ENCODE assay signal across 1 cellular context in the genomic region with DNA sequence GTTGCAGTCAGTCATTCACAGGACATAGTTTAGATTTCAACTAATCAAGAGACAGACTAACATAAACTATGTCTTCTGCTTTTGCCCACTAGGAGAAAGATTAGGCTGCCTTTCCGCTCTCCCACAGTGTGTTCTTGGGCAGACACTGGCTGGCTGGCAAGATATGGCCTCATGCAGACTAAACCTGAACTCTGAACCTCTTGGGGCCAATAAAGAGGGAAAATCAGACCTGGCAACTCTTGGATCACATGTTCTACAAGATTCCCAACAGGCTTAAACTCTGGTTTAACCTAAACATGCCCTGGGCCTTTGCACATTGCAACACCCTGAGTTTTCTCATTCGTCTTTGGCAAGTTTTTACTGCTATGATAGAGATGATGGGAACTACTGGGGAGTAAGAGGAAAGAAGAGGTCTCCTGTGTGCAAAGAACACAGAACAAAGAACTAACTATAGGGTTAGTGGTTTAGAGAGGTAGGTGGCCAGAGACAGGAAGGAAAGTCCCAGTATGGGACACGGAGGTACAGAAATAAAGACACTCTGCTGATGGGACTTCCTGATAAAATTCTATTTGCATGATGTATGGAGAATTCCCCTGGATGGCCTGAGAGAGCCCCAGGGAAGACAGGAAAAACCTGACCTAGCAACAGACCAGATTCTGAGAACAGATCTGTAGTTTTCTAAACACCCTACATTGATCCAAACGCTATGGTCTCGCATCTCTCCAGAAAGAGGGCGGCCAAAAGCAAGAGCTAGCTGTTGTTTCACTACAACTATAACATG.
TF ChIP-seq lines count a peak whose summit lies in the region.

No MANE protein-coding gene starts in this region.

TF ChIP-seq in HepG2, 621 proteins besides CTCF, POLR2A, EP300 and RAD21 (continued from another document and continues in another):
- TF ChIP-seq, protein P1, sequence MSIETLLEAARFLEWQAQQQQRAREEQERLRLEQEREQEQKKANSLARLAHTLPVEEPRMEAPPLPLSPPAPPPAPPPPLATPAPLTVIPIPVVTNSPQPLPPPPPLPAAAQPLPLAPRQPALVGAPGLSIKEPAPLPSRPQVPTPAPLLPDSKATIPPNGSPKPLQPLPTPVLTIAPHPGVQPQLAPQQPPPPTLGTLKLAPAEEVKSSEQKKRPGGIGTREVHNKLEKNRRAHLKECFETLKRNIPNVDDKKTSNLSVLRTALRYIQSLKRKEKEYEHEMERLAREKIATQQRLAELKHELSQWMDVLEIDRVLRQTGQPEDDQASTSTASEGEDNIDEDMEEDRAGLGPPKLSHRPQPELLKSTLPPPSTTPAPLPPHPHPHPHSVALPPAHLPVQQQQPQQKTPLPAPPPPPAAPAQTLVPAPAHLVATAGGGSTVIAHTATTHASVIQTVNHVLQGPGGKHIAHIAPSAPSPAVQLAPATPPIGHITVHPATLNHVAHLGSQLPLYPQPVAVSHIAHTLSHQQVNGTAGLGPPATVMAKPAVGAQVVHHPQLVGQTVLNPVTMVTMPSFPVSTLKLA (IDR thresholded peaks at IDR 0.05) = no peak
- TF ChIP-seq, protein P2, sequence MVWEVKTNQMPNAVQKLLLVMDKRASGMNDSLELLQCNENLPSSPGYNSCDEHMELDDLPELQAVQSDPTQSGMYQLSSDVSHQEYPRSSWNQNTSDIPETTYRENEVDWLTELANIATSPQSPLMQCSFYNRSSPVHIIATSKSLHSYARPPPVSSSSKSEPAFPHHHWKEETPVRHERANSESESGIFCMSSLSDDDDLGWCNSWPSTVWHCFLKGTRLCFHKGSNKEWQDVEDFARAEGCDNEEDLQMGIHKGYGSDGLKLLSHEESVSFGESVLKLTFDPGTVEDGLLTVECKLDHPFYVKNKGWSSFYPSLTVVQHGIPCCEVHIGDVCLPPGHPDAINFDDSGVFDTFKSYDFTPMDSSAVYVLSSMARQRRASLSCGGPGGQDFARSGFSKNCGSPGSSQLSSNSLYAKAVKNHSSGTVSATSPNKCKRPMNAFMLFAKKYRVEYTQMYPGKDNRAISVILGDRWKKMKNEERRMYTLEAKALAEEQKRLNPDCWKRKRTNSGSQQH (CRISPR knock-in tag; IDR thresholded peaks at IDR 0.05; ENCODE audit: low read depth) = no peak
- no peak for TF ChIP-seq ETV6 (CRISPR knock-in tag; conservative IDR thresholded peaks at IDR 0.05)
- peak; percentile 24; the same call in 1 of the 2 replicates for TF ChIP-seq SMC3 (IDR thresholded peaks at IDR 0.05; ENCODE audit: low read length)
- TF ChIP-seq ZSCAN29 (CRISPR knock-in tag; conservative IDR thresholded peaks at IDR 0.05) = no peak
- TF ChIP-seq NCOA5 (CRISPR knock-in tag; IDR thresholded peaks at IDR 0.05) = no peak
- no peak for TF ChIP-seq ZNF468 (CRISPR knock-in tag; IDR thresholded peaks at IDR 0.05)
- TF ChIP-seq ZNF768 (CRISPR knock-in tag; IDR thresholded peaks at IDR 0.05) = no peak
- TF ChIP-seq EEA1 (CRISPR knock-in tag; IDR thresholded peaks at IDR 0.05; ENCODE audit: borderline replicate concordance) = no peak
- TF ChIP-seq ZSCAN30 (CRISPR knock-in tag; IDR thresholded peaks at IDR 0.05) = no peak
- no peak for TF ChIP-seq RCOR2 (CRISPR knock-in tag; IDR thresholded peaks at IDR 0.05)
- TF ChIP-seq RORA (CRISPR knock-in tag; IDR thresholded peaks at IDR 0.05) = no peak
- TF ChIP-seq ZSCAN25 (CRISPR knock-in tag; IDR thresholded peaks at IDR 0.05) = no peak
- no peak for TF ChIP-seq HES4 (CRISPR knock-in tag; IDR thresholded peaks at IDR 0.05; ENCODE audit: borderline replicate concordance)
- TF ChIP-seq SMAD3 (CRISPR knock-in tag; IDR thresholded peaks at IDR 0.05) = no peak
- no peak for TF ChIP-seq FOXA1 (IDR thresholded peaks at IDR 0.05)
- no peak for TF ChIP-seq FOXA1 (CRISPR knock-in tag; IDR thresholded peaks at IDR 0.05)
- no peak for TF ChIP-seq ZNF207 (IDR thresholded peaks at IDR 0.05; ENCODE audit: borderline replicate concordance)
- no peak for TF ChIP-seq FOSL1 (CRISPR knock-in tag; IDR thresholded peaks at IDR 0.05; ENCODE audit: borderline replicate concordance)
- TF ChIP-seq, protein P3, sequence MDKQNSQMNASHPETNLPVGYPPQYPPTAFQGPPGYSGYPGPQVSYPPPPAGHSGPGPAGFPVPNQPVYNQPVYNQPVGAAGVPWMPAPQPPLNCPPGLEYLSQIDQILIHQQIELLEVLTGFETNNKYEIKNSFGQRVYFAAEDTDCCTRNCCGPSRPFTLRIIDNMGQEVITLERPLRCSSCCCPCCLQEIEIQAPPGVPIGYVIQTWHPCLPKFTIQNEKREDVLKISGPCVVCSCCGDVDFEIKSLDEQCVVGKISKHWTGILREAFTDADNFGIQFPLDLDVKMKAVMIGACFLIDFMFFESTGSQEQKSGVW (CRISPR knock-in tag; IDR thresholded peaks at IDR 0.05; ENCODE audit: borderline replicate concordance) = no peak
- TF ChIP-seq, protein P4, sequence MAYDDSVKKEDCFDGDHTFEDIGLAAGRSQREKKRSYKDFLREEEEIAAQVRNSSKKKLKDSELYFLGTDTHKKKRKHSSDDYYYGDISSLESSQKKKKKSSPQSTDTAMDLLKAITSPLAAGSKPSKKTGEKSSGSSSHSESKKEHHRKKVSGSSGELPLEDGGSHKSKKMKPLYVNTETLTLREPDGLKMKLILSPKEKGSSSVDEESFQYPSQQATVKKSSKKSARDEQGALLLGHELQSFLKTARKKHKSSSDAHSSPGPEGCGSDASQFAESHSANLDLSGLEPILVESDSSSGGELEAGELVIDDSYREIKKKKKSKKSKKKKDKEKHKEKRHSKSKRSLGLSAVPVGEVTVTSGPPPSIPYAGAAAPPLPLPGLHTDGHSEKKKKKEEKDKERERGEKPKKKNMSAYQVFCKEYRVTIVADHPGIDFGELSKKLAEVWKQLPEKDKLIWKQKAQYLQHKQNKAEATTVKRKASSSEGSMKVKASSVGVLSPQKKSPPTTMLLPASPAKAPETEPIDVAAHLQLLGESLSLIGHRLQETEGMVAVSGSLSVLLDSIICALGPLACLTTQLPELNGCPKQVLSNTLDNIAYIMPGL (CRISPR knock-in tag; IDR thresholded peaks at IDR 0.05; ENCODE audit: borderline replicate concordance in 1 of 2, low read depth in 1 of 2) = 0 out of 4 replicates have a peak, but pooled peaks of 1 of the 2 experiments have one; percentile 33
- no peak for TF ChIP-seq ZNF562 (CRISPR knock-in tag; IDR thresholded peaks at IDR 0.05; ENCODE audit: borderline replicate concordance)
- TF ChIP-seq PLRG1 (conservative IDR thresholded peaks at IDR 0.05) = no peak
- TF ChIP-seq SNRNP70 (IDR thresholded peaks at IDR 0.05; ENCODE audit: low read depth, low read length) = no peak
- no peak for TF ChIP-seq ZNF3 (CRISPR knock-in tag; IDR thresholded peaks at IDR 0.05)
- TF ChIP-seq IKZF4 (CRISPR knock-in tag; IDR thresholded peaks at IDR 0.05; ENCODE audit: borderline replicate concordance, low read depth, not compliant biosample characterization) = no peak
- TF ChIP-seq ZNF549 (CRISPR knock-in tag; IDR thresholded peaks at IDR 0.05) = no peak
- no peak for TF ChIP-seq IRF2 (CRISPR knock-in tag; IDR thresholded peaks at IDR 0.05)
- TF ChIP-seq CENPX (CRISPR knock-in tag; IDR thresholded peaks at IDR 0.05) = no peak
- TF ChIP-seq EHMT2 (IDR thresholded peaks at IDR 0.05; ENCODE audit: borderline replicate concordance, low read depth, low read length) = no peak
- no peak for TF ChIP-seq FIP1L1 (IDR thresholded peaks at IDR 0.05; ENCODE audit: borderline replicate concordance, insufficient read depth, low read depth, low read length)
- TF ChIP-seq, protein P5, sequence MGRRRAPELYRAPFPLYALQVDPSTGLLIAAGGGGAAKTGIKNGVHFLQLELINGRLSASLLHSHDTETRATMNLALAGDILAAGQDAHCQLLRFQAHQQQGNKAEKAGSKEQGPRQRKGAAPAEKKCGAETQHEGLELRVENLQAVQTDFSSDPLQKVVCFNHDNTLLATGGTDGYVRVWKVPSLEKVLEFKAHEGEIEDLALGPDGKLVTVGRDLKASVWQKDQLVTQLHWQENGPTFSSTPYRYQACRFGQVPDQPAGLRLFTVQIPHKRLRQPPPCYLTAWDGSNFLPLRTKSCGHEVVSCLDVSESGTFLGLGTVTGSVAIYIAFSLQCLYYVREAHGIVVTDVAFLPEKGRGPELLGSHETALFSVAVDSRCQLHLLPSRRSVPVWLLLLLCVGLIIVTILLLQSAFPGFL (CRISPR knock-in tag; IDR thresholded peaks at IDR 0.05) = no peak
- no peak for TF ChIP-seq PTBP1 (IDR thresholded peaks at IDR 0.05; ENCODE audit: low read depth, low read length, poor library complexity, severe bottlenecking)
- TF ChIP-seq TOPORS (CRISPR knock-in tag; IDR thresholded peaks at IDR 0.05) = no peak
- TF ChIP-seq DNMT3B (CRISPR knock-in tag; conservative IDR thresholded peaks at IDR 0.05) = peak; percentile 39; the same call in 1 of the 2 replicates
- TF ChIP-seq SMARCC2 (IDR thresholded peaks at IDR 0.05) = no peak
- TF ChIP-seq, protein P6, sequence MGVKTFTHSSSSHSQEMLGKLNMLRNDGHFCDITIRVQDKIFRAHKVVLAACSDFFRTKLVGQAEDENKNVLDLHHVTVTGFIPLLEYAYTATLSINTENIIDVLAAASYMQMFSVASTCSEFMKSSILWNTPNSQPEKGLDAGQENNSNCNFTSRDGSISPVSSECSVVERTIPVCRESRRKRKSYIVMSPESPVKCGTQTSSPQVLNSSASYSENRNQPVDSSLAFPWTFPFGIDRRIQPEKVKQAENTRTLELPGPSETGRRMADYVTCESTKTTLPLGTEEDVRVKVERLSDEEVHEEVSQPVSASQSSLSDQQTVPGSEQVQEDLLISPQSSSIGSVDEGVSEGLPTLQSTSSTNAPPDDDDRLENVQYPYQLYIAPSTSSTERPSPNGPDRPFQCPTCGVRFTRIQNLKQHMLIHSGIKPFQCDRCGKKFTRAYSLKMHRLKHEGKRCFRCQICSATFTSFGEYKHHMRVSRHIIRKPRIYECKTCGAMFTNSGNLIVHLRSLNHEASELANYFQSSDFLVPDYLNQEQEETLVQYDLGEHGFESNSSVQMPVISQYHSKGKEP (CRISPR knock-in tag; IDR thresholded peaks at IDR 0.05) = 0 out of 2 replicates have a peak, but pooled peaks have one; percentile 29
- TF ChIP-seq RELA (CRISPR knock-in tag; IDR thresholded peaks at IDR 0.05) = no peak
- TF ChIP-seq SYNCRIP (IDR thresholded peaks at IDR 0.05; ENCODE audit: insufficient read depth, low read depth, low read length) = no peak
- TF ChIP-seq BRCA1 (CRISPR knock-in tag; IDR thresholded peaks at IDR 0.05) = no peak
- TF ChIP-seq, protein P7, sequence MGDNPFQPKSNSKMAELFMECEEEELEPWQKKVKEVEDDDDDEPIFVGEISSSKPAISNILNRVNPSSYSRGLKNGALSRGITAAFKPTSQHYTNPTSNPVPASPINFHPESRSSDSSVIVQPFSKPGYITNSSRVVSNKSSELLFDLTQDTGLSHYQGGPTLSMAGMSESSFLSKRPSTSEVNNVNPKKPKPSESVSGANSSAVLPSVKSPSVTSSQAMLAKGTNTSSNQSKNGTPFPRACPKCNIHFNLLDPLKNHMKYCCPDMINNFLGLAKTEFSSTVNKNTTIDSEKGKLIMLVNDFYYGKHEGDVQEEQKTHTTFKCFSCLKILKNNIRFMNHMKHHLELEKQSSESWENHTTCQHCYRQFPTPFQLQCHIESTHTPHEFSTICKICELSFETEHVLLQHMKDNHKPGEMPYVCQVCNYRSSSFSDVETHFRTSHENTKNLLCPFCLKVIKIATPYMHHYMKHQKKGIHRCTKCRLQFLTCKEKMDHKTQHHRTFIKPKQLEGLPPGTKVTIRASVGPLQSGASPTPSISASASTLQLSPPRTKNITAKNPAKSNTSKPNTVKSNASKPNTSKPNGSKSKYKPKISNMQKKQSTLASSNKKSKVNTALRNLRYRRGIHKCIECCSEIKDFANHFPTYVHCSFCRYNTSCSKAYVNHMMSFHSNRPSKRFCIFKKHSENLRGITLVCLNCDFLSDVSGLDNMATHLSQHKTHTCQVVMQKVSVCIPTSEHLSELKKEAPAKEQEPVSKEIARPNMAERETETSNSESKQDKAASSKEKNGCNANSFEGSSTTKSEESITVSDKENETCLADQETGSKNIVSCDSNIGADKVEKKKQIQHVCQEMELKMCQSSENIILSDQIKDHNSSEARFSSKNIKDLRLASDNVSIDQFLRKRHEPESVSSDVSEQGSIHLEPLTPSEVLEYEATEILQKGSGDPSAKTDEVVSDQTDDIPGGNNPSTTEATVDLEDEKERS (CRISPR knock-in tag; IDR thresholded peaks at IDR 0.05) = no peak; the same call in 1 of the 2 replicates
- no peak for TF ChIP-seq TCF12 (IDR thresholded peaks at IDR 0.05)
- no peak for TF ChIP-seq TCF12 (CRISPR knock-in tag; IDR thresholded peaks at IDR 0.05)
- TF ChIP-seq, protein P8, sequence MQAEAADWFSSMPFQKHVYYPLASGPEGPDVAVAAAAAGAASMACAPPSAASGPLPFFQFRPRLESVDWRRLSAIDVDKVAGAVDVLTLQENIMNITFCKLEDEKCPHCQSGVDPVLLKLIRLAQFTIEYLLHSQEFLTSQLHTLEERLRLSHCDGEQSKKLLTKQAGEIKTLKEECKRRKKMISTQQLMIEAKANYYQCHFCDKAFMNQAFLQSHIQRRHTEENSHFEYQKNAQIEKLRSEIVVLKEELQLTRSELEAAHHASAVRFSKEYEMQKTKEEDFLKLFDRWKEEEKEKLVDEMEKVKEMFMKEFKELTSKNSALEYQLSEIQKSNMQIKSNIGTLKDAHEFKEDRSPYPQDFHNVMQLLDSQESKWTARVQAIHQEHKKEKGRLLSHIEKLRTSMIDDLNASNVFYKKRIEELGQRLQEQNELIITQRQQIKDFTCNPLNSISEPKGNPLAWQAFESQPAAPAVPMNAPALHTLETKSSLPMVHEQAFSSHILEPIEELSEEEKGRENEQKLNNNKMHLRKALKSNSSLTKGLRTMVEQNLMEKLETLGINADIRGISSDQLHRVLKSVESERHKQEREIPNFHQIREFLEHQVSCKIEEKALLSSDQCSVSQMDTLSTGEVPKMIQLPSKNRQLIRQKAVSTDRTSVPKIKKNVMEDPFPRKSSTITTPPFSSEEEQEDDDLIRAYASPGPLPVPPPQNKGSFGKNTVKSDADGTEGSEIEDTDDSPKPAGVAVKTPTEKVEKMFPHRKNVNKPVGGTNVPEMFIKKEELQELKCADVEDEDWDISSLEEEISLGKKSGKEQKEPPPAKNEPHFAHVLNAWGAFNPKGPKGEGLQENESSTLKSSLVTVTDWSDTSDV (CRISPR knock-in tag; IDR thresholded peaks at IDR 0.05) = no peak
- no peak for TF ChIP-seq XRCC5 (optimal IDR thresholded peaks at IDR 0.05; ENCODE audit: low read length)
- TF ChIP-seq, protein P9, sequence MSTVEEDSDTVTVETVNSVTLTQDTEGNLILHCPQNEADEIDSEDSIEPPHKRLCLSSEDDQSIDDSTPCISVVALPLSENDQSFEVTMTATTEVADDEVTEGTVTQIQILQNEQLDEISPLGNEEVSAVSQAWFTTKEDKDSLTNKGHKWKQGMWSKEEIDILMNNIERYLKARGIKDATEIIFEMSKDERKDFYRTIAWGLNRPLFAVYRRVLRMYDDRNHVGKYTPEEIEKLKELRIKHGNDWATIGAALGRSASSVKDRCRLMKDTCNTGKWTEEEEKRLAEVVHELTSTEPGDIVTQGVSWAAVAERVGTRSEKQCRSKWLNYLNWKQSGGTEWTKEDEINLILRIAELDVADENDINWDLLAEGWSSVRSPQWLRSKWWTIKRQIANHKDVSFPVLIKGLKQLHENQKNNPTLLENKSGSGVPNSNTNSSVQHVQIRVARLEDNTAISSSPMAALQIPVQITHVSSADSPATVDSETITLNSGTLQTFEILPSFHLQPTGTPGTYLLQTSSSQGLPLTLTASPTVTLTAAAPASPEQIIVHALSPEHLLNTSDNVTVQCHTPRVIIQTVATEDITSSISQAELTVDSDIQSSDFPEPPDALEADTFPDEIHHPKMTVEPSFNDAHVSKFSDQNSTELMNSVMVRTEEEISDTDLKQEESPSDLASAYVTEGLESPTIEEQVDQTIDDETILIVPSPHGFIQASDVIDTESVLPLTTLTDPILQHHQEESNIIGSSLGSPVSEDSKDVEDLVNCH (CRISPR knock-in tag; IDR thresholded peaks at IDR 0.05) = no peak
- TF ChIP-seq ZFP36L2 (CRISPR knock-in tag; IDR thresholded peaks at IDR 0.05) = no peak
